ENCODE assay signal across 8 cellular contexts in the genomic region with DNA sequence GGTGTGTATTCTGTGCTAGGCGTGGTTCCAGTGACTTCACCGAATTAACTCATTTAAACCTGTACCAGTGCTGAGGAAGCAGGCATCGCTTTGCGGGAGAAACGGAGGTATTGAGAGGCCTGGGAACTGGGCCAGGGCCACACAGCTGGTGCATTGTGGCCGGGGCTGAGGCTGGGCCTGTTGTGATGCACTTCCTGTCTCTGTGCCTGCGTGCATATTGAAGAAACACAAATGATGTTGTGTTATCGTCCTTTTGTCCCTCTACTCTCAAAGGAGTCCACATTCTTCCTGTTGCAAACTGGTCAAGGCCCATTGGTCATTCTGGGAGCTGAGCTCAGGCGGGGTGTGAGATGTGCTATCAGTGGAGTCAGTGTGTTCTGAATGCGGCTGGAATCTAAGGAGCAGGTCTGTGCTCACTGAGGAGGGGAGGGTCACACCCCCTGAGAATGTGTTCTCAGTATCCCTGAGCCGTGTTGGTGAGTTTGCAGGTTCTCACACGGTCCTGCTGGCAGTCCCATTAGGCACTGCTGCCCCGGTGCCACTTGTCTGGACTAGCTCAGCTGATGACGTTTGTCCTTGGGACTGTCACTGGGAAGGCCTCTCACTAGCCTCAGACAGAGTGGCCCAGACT.
DNase-seq lines count a peak whose midpoint lies in the region; ATAC-seq and TF ChIP-seq lines count a peak whose summit lies in the region.

No MANE protein-coding gene starts in this region.

- intact Hi-C loops in prostate gland (cut with DNase I), result no loop called here

- peaks cover 3% of the 10 kb centered on the region for H3K9me3 Mint-ChIP-seq in activated T-cell treated with anti-CD3 and anti-CD28 coated beads, Interleukin-2, amount 50 U/mL, for 24 hours

- H3K4me3 ChIP-seq in gastroesophageal sphincter, result no peak overlapping the region
- H3K4me3 ChIP-seq in prostate gland, result no peak overlapping the region

- H3K4me1 ChIP-seq in gastroesophageal sphincter (peaks cover 0 to 69% (median 9%) of the 10 kb centered on the region in 3 donors), prostate gland (replicated peaks) (no peaks in the 10 kb centered on the region)

- peaks cover 78% of the 10 kb centered on the region for H3K4me1 Mint-ChIP-seq in activated T-cell treated with anti-CD3 and anti-CD28 coated beads, Interleukin-2, amount 50 U/mL, for 24 hours (ENCODE audit: low read depth)

- H3K27me3 ChIP-seq in gastroesophageal sphincter, result no peaks in the 10 kb centered on the region
- H3K27me3 ChIP-seq in prostate gland (replicated peaks; ENCODE audit: insufficient read depth), result no peaks in the 10 kb centered on the region

- H3K4me3 Mint-ChIP-seq in activated T-cell treated with anti-CD3 and anti-CD28 coated beads, Interleukin-2, amount 50 U/mL, for 24 hours, result no peak overlapping the region

- ATAC-seq in GM19043 (IDR thresholded peaks at IDR 0.05; ENCODE audit: low read depth, unreplicated experiment) (peak; percentile 67), HG03196 (IDR thresholded peaks at IDR 0.05; ENCODE audit: unreplicated experiment) (peak; percentile 49), gastroesophageal sphincter (peak; percentile 60)

- peaks cover 83% of the 10 kb centered on the region for H3K36me3 Mint-ChIP-seq in activated T-cell treated with anti-CD3 and anti-CD28 coated beads, Interleukin-2, amount 50 U/mL, for 24 hours (ENCODE audit: low read depth)

- 20 to 39% methylated on average over 1 to 3 of the region's 14 CpGs for WGBS in gastroesophageal sphincter (ENCODE audit: low coverage in 1 of 2), 2 donors
- 50% methylated on average over 14 of the region's 14 CpGs for WGBS in prostate gland

- peak overlapping the region; percentile 88 for H3K27ac Mint-ChIP-seq in activated T-cell treated with anti-CD3 and anti-CD28 coated beads, Interleukin-2, amount 50 U/mL, for 24 hours

- H3K27ac ChIP-seq in gastroesophageal sphincter, result peak overlapping the region in 3 of 4 donors; percentile 63 to 70 (median 67)
- peak overlapping the region; percentile 6 to 55 for H3K27ac ChIP-seq in prostate gland

- H3K36me3 ChIP-seq in gastroesophageal sphincter, result peaks cover 0 to 25% of the 10 kb centered on the region in 2 donors
- H3K36me3 ChIP-seq in prostate gland, result no peaks in the 10 kb centered on the region

- H3K27me3 Mint-ChIP-seq in activated T-cell treated with anti-CD3 and anti-CD28 coated beads, Interleukin-2, amount 50 U/mL, for 24 hours, result no peaks in the 10 kb centered on the region

- TF ChIP-seq EP300 in gastroesophageal sphincter (IDR thresholded peaks at IDR 0.05), result no peak

- H3K9me3 ChIP-seq in gastroesophageal sphincter, result no peaks in the 10 kb centered on the region
- no peaks in the 10 kb centered on the region for H3K9me3 ChIP-seq in prostate gland

- TF ChIP-seq CTCF in gastroesophageal sphincter (IDR thresholded peaks at IDR 0.05), result no peak
- TF ChIP-seq CTCF in prostate gland (IDR thresholded peaks at IDR 0.05), result no peak

- TF ChIP-seq POLR2A in gastroesophageal sphincter (IDR thresholded peaks at IDR 0.05) (no peak), prostate gland (IDR thresholded peaks at IDR 0.05) (no peak)

- DNase-seq in activated T-cell treated with anti-CD3 and anti-CD28 coated beads, Interleukin-2, amount 50 U/mL, for 24 hours, result peak; percentile 42
- DNase-seq in prostate gland (ENCODE audit: low spot score) (no peak), SIG-M5 treated with dmso at 0.1 percent for 504 hours (lab: John Stamatoyannopoulos, UW; ENCODE audit: unreplicated experiment) (no peak), NCI-H345 (lab: John Stamatoyannopoulos, UW) (no peak), cerebellum (ENCODE audit: low spot score) (no peak)
